8 cellular contexts compared by ENCODE assay signal in the genomic region with DNA sequence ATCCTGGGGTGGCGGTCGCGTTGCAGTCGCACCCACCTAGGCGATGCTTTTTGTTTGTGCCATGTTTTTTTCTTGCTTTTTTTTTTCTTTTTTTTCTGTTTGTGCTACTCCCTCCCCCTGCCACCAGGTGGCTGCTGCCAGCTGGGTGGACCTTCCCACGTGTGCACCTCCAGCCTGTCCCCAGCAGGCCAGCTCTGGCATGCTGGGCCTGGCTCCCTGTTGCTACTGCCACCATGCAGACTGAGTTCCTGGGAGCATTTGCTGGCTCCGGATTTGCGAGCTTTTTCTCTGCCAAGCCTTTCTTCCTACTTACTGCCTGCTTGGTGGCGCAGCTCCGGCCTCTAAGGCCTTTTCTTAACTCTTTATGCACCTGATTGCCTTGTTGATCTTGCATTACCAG.
DNase-seq lines count a peak whose midpoint lies in the region; ATAC-seq and TF ChIP-seq lines count a peak whose summit lies in the region.

No MANE protein-coding gene starts in this region.

- DNase-seq in AG20443 (ENCODE audit: low spot score) (peak; percentile 67), NCI-H2171 treated with DMSO at 0.1 percent for 48 hours (lab: John Stamatoyannopoulos, UW) (peak; percentile 66), endothelial cell (ENCODE audit: low spot score) (peak; percentile 38), osteocyte (ENCODE audit: extremely low spot score, unreplicated experiment) (no peak)
- DNase-seq in stimulated activated effector memory CD8-positive, alpha-beta T cell treated with anti-CD3 and anti-CD28 coated beads, Interleukin-12 subunit alpha, Interleukin-12 subunit beta, amount 100 ng/mL, for 72 hours (ENCODE audit: low spot score in 2 of 2), result no peak
- DNase-seq in activated naive CD4-positive, alpha-beta T cell (lab: John Stamatoyannopoulos, UW), result no peak

- peak; percentile 98 for ATAC-seq in GM18511 (IDR thresholded peaks at IDR 0.05; ENCODE audit: unreplicated experiment)
- ATAC-seq in HG02798 (IDR thresholded peaks at IDR 0.05; ENCODE audit: poor library complexity, unreplicated experiment), result peak; percentile 96
- no peak for ATAC-seq in stimulated activated effector memory CD8-positive, alpha-beta T cell treated with anti-CD3 and anti-CD28 coated beads, Interleukin-12 subunit alpha, Interleukin-12 subunit beta, amount 100 ng/mL, for 72 hours

- H3K9me3 Mint-ChIP-seq in endothelial cell (ENCODE audit: unreplicated experiment), result no peaks in the 10 kb centered on the region
- peaks cover 5% of the 10 kb centered on the region for H3K9me3 Mint-ChIP-seq in osteocyte (ENCODE audit: unreplicated experiment)
- H3K9me3 Mint-ChIP-seq in stimulated activated effector memory CD8-positive, alpha-beta T cell treated with anti-CD3 and anti-CD28 coated beads, Interleukin-12 subunit alpha, Interleukin-12 subunit beta, amount 100 ng/mL, for 72 hours, result peaks cover 13% of the 10 kb centered on the region

- H3K27me3 Mint-ChIP-seq in endothelial cell (ENCODE audit: unreplicated experiment) (peaks cover 5% of the 10 kb centered on the region), osteocyte (ENCODE audit: unreplicated experiment) (peaks cover 13% of the 10 kb centered on the region)

- no peak overlapping the region for H3K4me3 Mint-ChIP-seq in endothelial cell (ENCODE audit: unreplicated experiment)
- H3K4me3 Mint-ChIP-seq in osteocyte (ENCODE audit: unreplicated experiment), result no peak overlapping the region
- no peak overlapping the region for H3K4me3 Mint-ChIP-seq in stimulated activated effector memory CD8-positive, alpha-beta T cell treated with anti-CD3 and anti-CD28 coated beads, Interleukin-12 subunit alpha, Interleukin-12 subunit beta, amount 100 ng/mL, for 72 hours

- no peak overlapping the region for H3K27ac Mint-ChIP-seq in endothelial cell (ENCODE audit: unreplicated experiment)
- no peak overlapping the region for H3K27ac Mint-ChIP-seq in osteocyte (ENCODE audit: unreplicated experiment)
- H3K27ac Mint-ChIP-seq in stimulated activated effector memory CD8-positive, alpha-beta T cell treated with anti-CD3 and anti-CD28 coated beads, Interleukin-12 subunit alpha, Interleukin-12 subunit beta, amount 100 ng/mL, for 72 hours, result no peak overlapping the region

- H3K4me1 Mint-ChIP-seq in endothelial cell (ENCODE audit: unreplicated experiment) (peaks cover 14% of the 10 kb centered on the region), osteocyte (ENCODE audit: unreplicated experiment) (no peaks in the 10 kb centered on the region)
- H3K4me1 Mint-ChIP-seq in stimulated activated effector memory CD8-positive, alpha-beta T cell treated with anti-CD3 and anti-CD28 coated beads, Interleukin-12 subunit alpha, Interleukin-12 subunit beta, amount 100 ng/mL, for 72 hours, result no peaks in the 10 kb centered on the region

- H3K36me3 Mint-ChIP-seq in endothelial cell (ENCODE audit: low read depth, unreplicated experiment) (peaks cover 3% of the 10 kb centered on the region), osteocyte (ENCODE audit: unreplicated experiment) (no peaks in the 10 kb centered on the region)
- no peaks in the 10 kb centered on the region for H3K36me3 Mint-ChIP-seq in stimulated activated effector memory CD8-positive, alpha-beta T cell treated with anti-CD3 and anti-CD28 coated beads, Interleukin-12 subunit alpha, Interleukin-12 subunit beta, amount 100 ng/mL, for 72 hours

- TF ChIP-seq CTCF in endothelial cell (IDR thresholded peaks at IDR 0.05; ENCODE audit: unreplicated experiment) (peak; percentile 87), osteocyte (IDR thresholded peaks at IDR 0.05) (peak; percentile 33)

Comparison
In these comparisons a context has a peak if more than half of its experiments do, and no peak if none do; other contexts are left out.
1. DNase-seq: peak in AG20443 (single experiment), NCI-H2171 treated with DMSO at 0.1 percent for 48 hours (single experiment) and endothelial cell (single experiment); none in osteocyte (single experiment), stimulated activated effector memory CD8-positive, alpha-beta T cell treated with anti-CD3 and anti-CD28 coated beads, Interleukin-12 subunit alpha, Interleukin-12 subunit beta, amount 100 ng/mL, for 72 hours (0 of 2) and activated naive CD4-positive, alpha-beta T cell (0 of 4).